Comparison of ENCODE assay signal across 8 cellular contexts in the genomic region with DNA sequence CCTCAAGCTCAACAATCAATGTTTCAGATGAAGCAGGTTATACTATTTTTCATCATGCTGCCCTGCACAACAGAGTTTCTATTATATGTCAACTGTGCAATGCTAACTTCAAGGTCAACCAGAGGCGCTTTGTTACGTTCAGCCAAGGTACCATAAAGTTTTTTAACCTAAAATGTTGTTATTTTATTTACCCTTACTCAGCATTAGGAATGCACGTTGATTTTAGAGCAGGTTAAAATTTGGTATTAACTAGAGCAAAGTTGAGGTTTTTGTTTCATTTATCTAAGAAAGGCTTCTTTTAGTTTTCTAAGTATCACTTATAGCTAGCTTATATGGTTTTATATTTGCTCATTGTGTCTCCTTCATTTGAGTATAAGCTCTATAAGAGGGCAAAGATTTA.
"Had no signal": no experiment of that assay in that cellular context is flagged by ENCODE, and none has a peak within 500 bp of the region (broad histone marks: within the 10 kb centered on the region; RNA-seq: fewer than 3 reads in every experiment).

No MANE protein-coding gene starts in this region.

- H2AFZ ChIP-seq: GM23248 had no signal

- H3K4me1 ChIP-seq: HAP-1 had no signal

- ATAC-seq: HCT116 had no signal

- H3K9me3 ChIP-seq: HAP-1 had no signal

- H3K4me3 ChIP-seq: GM23248, HAP-1 had no signal

- DNase-seq: GM23248, GOT3, H7, HFFc6, KG1 had no signal

- H3K9ac ChIP-seq: GM23248 had no signal

- H3K27ac ChIP-seq: GM23248, HL-60 had no signal

- H3K36me3 ChIP-seq: HAP-1 had no signal
